In the genomic region with DNA sequence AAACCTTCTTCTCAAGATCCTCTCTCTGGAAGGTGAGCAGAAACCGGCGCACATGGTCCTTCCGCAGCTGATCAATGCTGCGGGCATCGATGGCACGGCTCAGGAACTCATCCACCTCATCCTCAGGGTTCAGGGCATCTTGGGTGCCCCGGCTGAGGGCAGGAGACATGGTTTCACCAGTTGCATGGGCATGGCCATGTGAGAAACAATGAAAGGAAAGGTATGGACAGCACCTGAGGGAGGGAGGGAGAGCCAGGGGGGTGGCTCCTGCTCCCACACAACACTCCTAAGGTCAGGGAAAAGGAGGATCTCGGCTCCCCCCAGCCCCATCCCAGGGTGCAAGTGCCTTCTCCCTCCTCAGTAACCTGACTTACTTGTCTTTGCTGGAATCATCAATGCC, we compare ENCODE assay signal across 23 cellular contexts. TPM values are rescaled to one million over a fixed set of nuclear protein-coding genes. Genes with fewer than 3 reads are reported as not detected.
DNase-seq lines count a peak whose midpoint lies in the region; ATAC-seq, FAIRE-seq and TF ChIP-seq lines count a peak whose summit lies in the region.
"Had no signal": no experiment of that assay in that cellular context is flagged by ENCODE, and none has a peak within 500 bp of the region (broad histone marks: within the 10 kb centered on the region; RNA-seq: fewer than 3 reads in every experiment).

No MANE protein-coding gene starts in this region.

- H2BK20ac ChIP-seq in H9 (ENCODE audit: low read depth, low read length, poor library complexity, severe bottlenecking) = no peak overlapping the region
- no peak overlapping the region for H2BK20ac ChIP-seq in H1 (ENCODE audit: low read length)

- H3K18ac ChIP-seq in H9 (ENCODE audit: insufficient read length, low read depth, low read length) = no peak overlapping the region
- no peak overlapping the region for H3K18ac ChIP-seq in H1 (ENCODE audit: extremely low read depth, low read length)

- FAIRE-seq in H1 (lab: Jason Lieb, UNC) = no peak
- FAIRE-seq: A204.1, D721Med, G401.6, GM12891, GM19239 had no signal

- H3K27ac Mint-ChIP-seq in H9 = peak overlapping the region in 2 of 3 experiments; percentile 49 to 53; a peak in 3 of 7 replicates
- H3K27ac Mint-ChIP-seq: CD4-positive, alpha-beta T cell; CD8-positive, alpha-beta T cell had no signal

- ATAC-seq in HG03025 (IDR thresholded peaks at IDR 0.05; ENCODE audit: low FRiP score, unreplicated experiment) = no peak
- ATAC-seq: CD8-positive, alpha-beta T cell had no signal

- H2BK120ac ChIP-seq in H9 (ENCODE audit: low read depth, low read length, poor library complexity, severe bottlenecking) = no peak overlapping the region
- no peak overlapping the region for H2BK120ac ChIP-seq in H1 (replicated peaks; ENCODE audit: low read depth, low read length)

- POLR2A ChIA-PET in H1 (lab: Charles Lee; ENCODE audit: partially characterized antibody) = interaction anchor here (1.0 kb wide), 1 partner anchor 108 kb away, joined by 3 read pairs; no protein-coding TSS in a partner anchor

- no peak overlapping the region for H3K14ac ChIP-seq in H9 (ENCODE audit: insufficient read depth, low read length)
- H3K14ac ChIP-seq in H1 (ENCODE audit: insufficient read length) = no peak overlapping the region

- no peak for TF ChIP-seq RAD21 in H1 (IDR thresholded peaks at IDR 0.05 in 1 of 2, conservative IDR thresholded peaks at IDR 0.05 in 1 of 2; ENCODE audit: low read depth in 2 of 2, low read length in 2 of 2)

- H4K5ac ChIP-seq in H9 (ENCODE audit: insufficient read length, low read depth, low read length) (no peak overlapping the region), H1 (ENCODE audit: insufficient read length, low read depth, low read length) (no peak overlapping the region)

- H3K9me3 ChIP-seq in BLaER1 = no peaks in the 10 kb centered on the region
- H3K9me3 ChIP-seq in H9 (ENCODE audit: control insufficient read depth, low read depth, low read length) = no peaks in the 10 kb centered on the region
- H3K9me3 ChIP-seq in H1 (ENCODE audit: insufficient read depth in 2 of 2, low read depth in 1 of 2, low read length in 1 of 2) = no peaks in the 10 kb centered on the region
- no peaks in the 10 kb centered on the region for H3K9me3 ChIP-seq in osteoblast (ENCODE audit: low read depth, low read length)
- H3K9me3 ChIP-seq: BE2C; BLaER1 treated with 17β-estradiol and CSF1 and Interleukin-3, amounts not matched to agents 10 nM and 100 nM; Caco-2 had no signal

- H3K4me3 Mint-ChIP-seq in H9 = no peak overlapping the region
- H3K4me3 Mint-ChIP-seq: CD4-positive, alpha-beta T cell; CD8-positive, alpha-beta T cell had no signal

- H4K8ac ChIP-seq in H9 (replicated peaks; ENCODE audit: insufficient read length, low read depth, low read length) (no peak overlapping the region), H1 (ENCODE audit: extremely low read depth, insufficient read depth, low read length) (no peak overlapping the region)

- peaks cover 22 to 69% (median 60%) of the 10 kb centered on the region in 3 experiments; a peak in 6 of 7 replicates for H3K36me3 Mint-ChIP-seq in H9 (ENCODE audit: insufficient read depth in 1 of 3, low read depth in 3 of 3)
- H3K36me3 Mint-ChIP-seq: CD8-positive, alpha-beta T cell had no signal

- H4K20me1 ChIP-seq in BLaER1 (no peaks in the 10 kb centered on the region), H9 (ENCODE audit: control insufficient read depth, insufficient read depth, insufficient read length) (no peaks in the 10 kb centered on the region), H1 (replicated peaks in 1 of 2; ENCODE audit: control insufficient read depth in 1 of 2, insufficient read depth in 2 of 2, low read length in 2 of 2) (peaks cover 0 to 5% of the 10 kb centered on the region in 2 experiments), osteoblast (ENCODE audit: insufficient read depth, low read length) (peaks cover 33% of the 10 kb centered on the region)
- H4K20me1 ChIP-seq: BLaER1 treated with 17β-estradiol and CSF1 and Interleukin-3, amounts not matched to agents 10 nM and 100 nM had no signal

- H2AK5ac ChIP-seq in H9 (ENCODE audit: insufficient read length, low read length) = no peak overlapping the region
- no peak overlapping the region for H2AK5ac ChIP-seq in H1 (ENCODE audit: low read depth, low read length)

- no peak for TF ChIP-seq CTCF in H9 (conservative IDR thresholded peaks at IDR 0.05)
- TF ChIP-seq CTCF in H1 (IDR thresholded peaks at IDR 0.05; ENCODE audit: control extremely low read depth in 1 of 3, insufficient read depth in 1 of 3, low read depth in 1 of 3, low read length in 3 of 3) = no peak
- no peak for TF ChIP-seq CTCF in osteoblast (IDR thresholded peaks at IDR 0.05; ENCODE audit: extremely low read depth, low read depth, low read length)

- H2BK5ac ChIP-seq in H9 (ENCODE audit: insufficient read length, low read length) (no peak overlapping the region), H1 (ENCODE audit: low read depth, low read length) (no peak overlapping the region; the same call in 1 of the 2 replicates)

- H3K4me3 ChIP-seq in BLaER1 (no peak overlapping the region), H1 (ENCODE audit: extremely low read depth in 1 of 4, insufficient read depth in 2 of 4, low read depth in 3 of 4, low read length in 4 of 4) (no peak overlapping the region), osteoblast (ENCODE audit: insufficient read depth, low read length) (no peak overlapping the region)
- H3K4me3 ChIP-seq: BLaER1 treated with 17β-estradiol and CSF1 and Interleukin-3, amounts not matched to agents 10 nM and 100 nM had no signal

- H3K79me2 ChIP-seq in H9 (ENCODE audit: insufficient read depth, low read length) (no peaks in the 10 kb centered on the region), H1 (ENCODE audit: control insufficient read depth in 1 of 2, insufficient read depth in 2 of 2, low read length in 2 of 2) (no peaks in the 10 kb centered on the region), osteoblast (ENCODE audit: insufficient read depth, low read length) (peaks cover 19% of the 10 kb centered on the region)

- no peaks in the 10 kb centered on the region for H3K9me3 Mint-ChIP-seq in H9
- H3K9me3 Mint-ChIP-seq: CD4-positive, alpha-beta T cell; CD8-positive, alpha-beta T cell had no signal

- H3K4me2 ChIP-seq in BLaER1 (no peak overlapping the region), H9 (ENCODE audit: insufficient read depth, insufficient read length, low read length) (no peak overlapping the region), H1 (ENCODE audit: insufficient read depth in 1 of 2, low read depth in 2 of 2, low read length in 2 of 2) (no peak overlapping the region), osteoblast (ENCODE audit: insufficient read depth, low read length) (no peak overlapping the region)
- H3K4me2 ChIP-seq: BLaER1 treated with 17β-estradiol and CSF1 and Interleukin-3, amounts not matched to agents 10 nM and 100 nM had no signal

- TF ChIP-seq EP300 in H1 (IDR thresholded peaks at IDR 0.05; ENCODE audit: borderline replicate concordance in 1 of 2, low read depth in 2 of 2, low read length in 2 of 2) = no peak

- no peaks in the 10 kb centered on the region for H3K79me1 ChIP-seq in H9 (ENCODE audit: insufficient read depth, low read depth, low read length, poor library complexity, severe bottlenecking)
- H3K79me1 ChIP-seq in H1 (ENCODE audit: low read depth, low read length) = 0 out of 2 replicates have a peak, but pooled peaks cover 2% of the 10 kb centered on the region

- peaks cover 35% of the 10 kb centered on the region for H3K4me1 ChIP-seq in BLaER1
- H3K4me1 ChIP-seq in H9 (ENCODE audit: insufficient read depth, low read length) = peaks cover 4% of the 10 kb centered on the region; the same call in 1 of the 2 replicates
- peaks cover 0 to 14% (median 11%) of the 10 kb centered on the region in 4 experiments; a peak in 6 of 7 replicates for H3K4me1 ChIP-seq in H1 (replicated peaks in 1 of 4; ENCODE audit: control insufficient read depth in 3 of 4, insufficient read depth in 4 of 4, low read length in 3 of 4)
- H3K4me1 ChIP-seq in osteoblast (ENCODE audit: insufficient read depth, low read length) = peaks cover 13% of the 10 kb centered on the region
- H3K4me1 ChIP-seq: Caco-2 had no signal

- H4K91ac ChIP-seq in H9 (ENCODE audit: insufficient read length, low read depth, low read length) (no peak overlapping the region), H1 (replicated peaks; ENCODE audit: insufficient read length, low read length) (no peak overlapping the region)

- H2AFZ ChIP-seq in H9 (ENCODE audit: low read length) (no peak overlapping the region), H1 (ENCODE audit: low read length) (no peak overlapping the region), osteoblast (ENCODE audit: low read length) (no peak overlapping the region)

- H3K36me3 ChIP-seq in BLaER1 (peaks cover 82% of the 10 kb centered on the region), H1 (ENCODE audit: control insufficient read depth in 2 of 4, insufficient read depth in 4 of 4, low read length in 3 of 4) (peaks cover 3 to 52% (median 30%) of the 10 kb centered on the region in 4 experiments; a peak in 7 of 8 replicates), osteoblast (ENCODE audit: insufficient read depth, low read length) (peaks cover 68% of the 10 kb centered on the region)
- H3K36me3 ChIP-seq: BE2C had no signal

- H3K4ac ChIP-seq in H9 (ENCODE audit: low read depth, low read length) (no peak overlapping the region), H1 (replicated peaks; ENCODE audit: insufficient read length, low read depth, low read length) (no peak overlapping the region)

- H3K27me3 Mint-ChIP-seq in H9 (ENCODE audit: low read depth) = no peaks in the 10 kb centered on the region; the same call in 1 of the 2 replicates
- H3K27me3 Mint-ChIP-seq: CD4-positive, alpha-beta T cell had no signal

- H3K27me3 ChIP-seq in BLaER1 (no peaks in the 10 kb centered on the region), H9 (ENCODE audit: insufficient read depth, low read length) (no peaks in the 10 kb centered on the region), H1 (replicated peaks in 1 of 4; ENCODE audit: control insufficient read depth in 3 of 4, extremely low read depth in 1 of 4, insufficient read depth in 3 of 4, low read length in 3 of 4) (no peaks in the 10 kb centered on the region), osteoblast (ENCODE audit: insufficient read depth, low read length) (no peaks in the 10 kb centered on the region)
- H3K27me3 ChIP-seq: BE2C; BLaER1 treated with 17β-estradiol and CSF1 and Interleukin-3, amounts not matched to agents 10 nM and 100 nM had no signal

- H3K23me2 ChIP-seq in H9 (ENCODE audit: insufficient read length, low read depth, low read length, poor library complexity, severe bottlenecking) = no peaks in the 10 kb centered on the region
- H3K23me2 ChIP-seq in H1 (ENCODE audit: low read depth, low read length) = no peaks in the 10 kb centered on the region

- peaks cover 25 to 30% of the 10 kb centered on the region in 2 experiments for H3K4me1 Mint-ChIP-seq in H9

- WGBS in H9 (ENCODE audit: extremely low coverage, insufficient read length, low lambda C conversion rate) = no CpG with 5 or more reads among the region's 8 CpGs
- WGBS in H1 (ENCODE audit: extremely low coverage in 1 of 2, insufficient coverage in 1 of 2, insufficient read length in 1 of 2, insufficient replicate concordance in 2 of 2, low coverage in 1 of 2, low lambda C conversion rate in 2 of 2, missing lambda C conversion rate in 1 of 2), 2 experiments = 93% methylated on average over 8 of the region's 8 CpGs; no CpG with 5 or more reads in 1 of the 2 experiments

- H3K27ac ChIP-seq in BLaER1 (0 out of 2 replicates have a peak overlapping the region, but pooled peaks have one; percentile 18), H9 (ENCODE audit: insufficient read length, low read depth, low read length) (no peak overlapping the region), H1 (ENCODE audit: low read depth, low read length) (no peak overlapping the region), osteoblast (ENCODE audit: low read depth, low read length) (no peak overlapping the region)
- H3K27ac ChIP-seq: C4-2B had no signal

- no peak for TF ChIP-seq POLR2A in H1 (IDR thresholded peaks at IDR 0.05; ENCODE audit: control extremely low read depth in 1 of 2, low read depth in 2 of 2, low read length in 2 of 2)

- H3K23ac ChIP-seq in H9 (ENCODE audit: insufficient read length, low read depth, low read length) (no peak overlapping the region), H1 (ENCODE audit: insufficient read length) (no peak overlapping the region)

- no peak overlapping the region for H2BK12ac ChIP-seq in H9 (ENCODE audit: insufficient read length, low read depth, low read length)
- H2BK12ac ChIP-seq in H1 (ENCODE audit: low read depth, low read length) = no peak overlapping the region

- H2BK15ac ChIP-seq in H9 (ENCODE audit: low read depth, low read length) (no peak overlapping the region), H1 (ENCODE audit: low read length) (0 out of 2 replicates have a peak overlapping the region, but pooled peaks have one; percentile 29)

- H3K9ac ChIP-seq in BLaER1 (no peak overlapping the region), H9 (ENCODE audit: extremely low read depth, insufficient read length, low read length) (no peak overlapping the region), H1 (replicated peaks in 1 of 4; ENCODE audit: extremely low read depth in 1 of 4, low read depth in 3 of 4, low read length in 3 of 4) (no peak overlapping the region)
- H3K9ac ChIP-seq: BLaER1 treated with 17β-estradiol and CSF1 and Interleukin-3, amounts not matched to agents 10 nM and 100 nM had no signal

- H3K56ac ChIP-seq in H9 (ENCODE audit: insufficient read length, low read depth, low read length) = no peak overlapping the region
- no peak overlapping the region for H3K56ac ChIP-seq in H1 (replicated peaks; ENCODE audit: insufficient read length, low read depth, low read length)

- CTCF ChIA-PET in H1 (lab: Charles Lee; ENCODE audit: partially characterized antibody) = interaction anchor here (0.7 to 2.6 kb wide), 5 partner anchors 9 to 39 kb away, joined by 3 to 12 read pairs (median 3); no protein-coding TSS in a partner anchor

- DNase-seq in H9 = no peak
- DNase-seq in H1 (ENCODE audit: low read depth in 1 of 2, low spot score in 2 of 2) = no peak
- peak; percentile 54 for DNase-seq in osteoblast (ENCODE audit: insufficient read length, low spot score, missing footprints)
- DNase-seq in germinal center (ENCODE audit: low spot score) = no peak
- no peak for DNase-seq in NCI-H345 (lab: John Stamatoyannopoulos, UW)
- DNase-seq: 8988T; ACHN; BE2C; Caco-2; Calu3; CD4-positive, alpha-beta T cell; CD8-positive, alpha-beta T cell; DMS79 treated with DMSO at 0.1 percent for 48 hours; GF-D8 had no signal

- no peak overlapping the region for H3T11ph ChIP-seq in H9 (ENCODE audit: low read length)

RNA-seq across cellular contexts. Expression of gene ADCY6, which starts 13.6 kb away (rescaled TPM):
- total RNA-seq in H9 (2021) (30.2 and 31.1 TPM in 2 replicates), osteoblast (30.8 and 33.0 TPM in 2 replicates)
- total RNA-seq in H1 (2021; fragmentation: NEBNext Ultra II Directional; extraction: Animal tissue kit (Norgen Biotek cat#: 25700)) = 11.7 and 15.6 TPM in 2 replicates
- 17.5 and 19.7 TPM in 2 replicates for polyA plus RNA-seq in H1 (2011; rRNA removed)
- polyA plus RNA-seq in H1 (2011; cell fraction: cytosol; rRNA removed) = 18.4 TPM
- 67.7 TPM for polyA plus RNA-seq in H1 (2011; cell fraction: nucleus; rRNA removed)
- 22.5 to 29.5 TPM (median 23.8 TPM) in 4 replicates for polyA plus RNA-seq in H1 (2012, experiment 1 of 2)
- polyA plus RNA-seq in H1 (2012, experiment 2 of 2) = 11.3 TPM
- polyA plus RNA-seq in H1 (2013, experiment 1 of 2) = 7.3 TPM
- polyA plus RNA-seq in H1 (2013, experiment 2 of 2) = 6.8 TPM
- polyA minus RNA-seq in H1 (2011; rRNA and poly(A)+ RNA removed) = 26.3 and 30.4 TPM in 2 replicates
- 20.8 TPM for polyA minus RNA-seq in H1 (2011; cell fraction: cytosol; rRNA and poly(A)+ RNA removed)
- polyA minus RNA-seq in H1 (2011; cell fraction: nucleus; rRNA and poly(A)+ RNA removed) = 24.3 TPM
- total RNA-seq: CD4-positive, alpha-beta T cell; CD8-positive, alpha-beta T cell had no signal

RNA-seq across cellular contexts. Expression of gene CACNB3, which starts 43.0 kb away (rescaled TPM):
- total RNA-seq in H9 (2021) (34.9 and 35.1 TPM in 2 replicates), osteoblast (10.9 and 15.2 TPM in 2 replicates)
- total RNA-seq in H1 (2021; fragmentation: NEBNext Ultra II Directional; extraction: Animal tissue kit (Norgen Biotek cat#: 25700)) = 12.5 and 16.9 TPM in 2 replicates
- 16.0 and 18.4 TPM in 2 replicates for polyA plus RNA-seq in H1 (2011; rRNA removed)
- 13.3 TPM for polyA plus RNA-seq in H1 (2011; cell fraction: cytosol; rRNA removed)
- polyA plus RNA-seq in H1 (2011; cell fraction: nucleus; rRNA removed) = 37.4 TPM
- 25.2 to 35.8 TPM (median 28.9 TPM) in 4 replicates for polyA plus RNA-seq in H1 (2012, experiment 1 of 2)
- polyA plus RNA-seq in H1 (2012, experiment 2 of 2) = 18.3 TPM
- polyA plus RNA-seq in H1 (2013, experiment 1 of 2) = 4.6 TPM
- 4.8 TPM for polyA plus RNA-seq in H1 (2013, experiment 2 of 2)
- polyA minus RNA-seq in H1 (2011; rRNA and poly(A)+ RNA removed) = 14.3 TPM in 2 replicates
- 14.3 TPM for polyA minus RNA-seq in H1 (2011; cell fraction: cytosol; rRNA and poly(A)+ RNA removed)
- polyA minus RNA-seq in H1 (2011; cell fraction: nucleus; rRNA and poly(A)+ RNA removed) = 15.2 TPM

RNA-seq across cellular contexts. Expression of gene CCNT1, which starts 58.8 kb away (rescaled TPM):
- total RNA-seq in H9 (2021) (49.4 and 53.1 TPM in 2 replicates), osteoblast (25.0 and 32.1 TPM in 2 replicates)
- 44.3 and 45.9 TPM in 2 replicates for total RNA-seq in H1 (2021; fragmentation: NEBNext Ultra II Directional; extraction: Animal tissue kit (Norgen Biotek cat#: 25700))
- polyA plus RNA-seq in H1 (2011; rRNA removed) = 10.8 and 13.2 TPM in 2 replicates
- 12.4 TPM for polyA plus RNA-seq in H1 (2011; cell fraction: cytosol; rRNA removed)
- polyA plus RNA-seq in H1 (2011; cell fraction: nucleus; rRNA removed) = 15.8 TPM
- polyA plus RNA-seq in H1 (2012, experiment 1 of 2) = 17.1 to 21.7 TPM (median 18.2 TPM) in 4 replicates
- polyA plus RNA-seq in H1 (2012, experiment 2 of 2) = 0.85 TPM
- 21.7 TPM for polyA plus RNA-seq in H1 (2013, experiment 1 of 2)
- 24.2 TPM for polyA plus RNA-seq in H1 (2013, experiment 2 of 2)
- 109 and 132 TPM in 2 replicates for polyA minus RNA-seq in H1 (2011; rRNA and poly(A)+ RNA removed)
- polyA minus RNA-seq in H1 (2011; cell fraction: cytosol; rRNA and poly(A)+ RNA removed) = 25.0 TPM
- polyA minus RNA-seq in H1 (2011; cell fraction: nucleus; rRNA and poly(A)+ RNA removed) = 53.5 TPM
